ENCODE assay signal across 8 cellular contexts in the genomic region with DNA sequence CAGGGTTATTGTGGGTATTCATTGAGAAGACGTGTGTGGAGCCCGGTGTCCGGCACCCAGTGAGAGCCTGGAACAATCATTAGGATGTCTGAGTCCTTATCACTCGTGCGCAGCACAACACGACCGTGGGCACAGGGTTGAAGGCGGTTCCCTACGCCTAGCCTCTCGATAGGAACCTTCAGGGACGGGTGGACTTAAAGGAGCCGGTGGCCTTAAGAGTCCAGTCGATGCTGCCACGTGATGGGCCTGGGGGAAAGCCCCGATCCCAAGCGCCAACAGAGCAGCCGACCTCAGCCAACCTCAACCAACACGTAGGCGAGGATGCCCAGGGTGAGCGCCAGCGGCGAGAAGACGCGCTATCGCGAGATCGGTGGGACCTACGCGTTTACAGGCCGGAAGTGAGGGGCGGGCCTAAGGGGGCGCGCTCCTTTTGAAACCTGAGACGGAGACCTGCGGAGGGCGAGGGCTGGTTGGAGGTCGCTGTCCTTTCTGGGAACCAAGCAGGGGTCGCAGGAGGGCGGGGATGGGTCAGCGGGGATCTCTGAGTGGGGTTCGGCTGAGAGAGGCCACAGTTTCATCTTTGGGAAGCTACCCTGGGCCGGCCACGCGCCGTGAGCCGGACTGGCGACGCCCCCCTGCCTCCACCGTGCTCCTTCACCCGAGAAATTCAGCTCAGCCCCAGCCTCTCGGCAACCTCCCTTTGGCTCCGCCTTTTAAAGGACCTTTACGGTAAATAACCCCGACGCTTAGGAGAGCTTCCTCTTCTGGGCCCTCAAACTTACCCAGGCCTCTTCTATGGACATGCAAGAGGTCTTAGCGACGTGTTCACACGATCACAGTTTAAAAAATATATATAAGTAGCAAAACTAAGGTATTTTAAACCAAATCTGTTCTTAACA. TPM values are rescaled to one million over a fixed set of nuclear protein-coding genes. Genes with fewer than 3 reads are reported as not detected.
DNase-seq lines count a peak whose midpoint lies in the region; ATAC-seq and TF ChIP-seq lines count a peak whose summit lies in the region.

No MANE protein-coding gene starts in this region.

- no peaks in the 10 kb centered on the region for H3K9me3 ChIP-seq in iPS DF 6.9 (ENCODE audit: control insufficient read depth, insufficient read depth, low read length)

- no CpG with 5 or more reads among the region's 58 CpGs for WGBS in iPS DF 6.9 (ENCODE audit: insufficient coverage, insufficient read length)

- intact Hi-C loops in sciatic nerve (cut with DNase I): no loop called here

- in situ Hi-C loops in astrocyte of the spinal cord (cut with HindIII; ENCODE audit: low sequenced_read_pairs): no loop called here

- H3K36me3 Mint-ChIP-seq in T-helper 2 cell treated with Interferon-gamma antibody and Interleukin-4, amounts not matched to agents 5 μg/mL and 100 μg/mL, for 36 hours (ENCODE audit: low read depth): no peaks in the 10 kb centered on the region

- ATAC-seq in HG02763 (IDR thresholded peaks at IDR 0.05; ENCODE audit: unreplicated experiment) (peak; percentile 88), sciatic nerve (peak; percentile 98)

- H3K36me3 ChIP-seq in iPS DF 6.9 (ENCODE audit: control insufficient read depth, insufficient read depth, low read length): no peaks in the 10 kb centered on the region

- H3K9me3 Mint-ChIP-seq in T-helper 2 cell treated with Interferon-gamma antibody and Interleukin-4, amounts not matched to agents 5 μg/mL and 100 μg/mL, for 36 hours: no peaks in the 10 kb centered on the region

- H3K27ac Mint-ChIP-seq in T-helper 2 cell treated with Interferon-gamma antibody and Interleukin-4, amounts not matched to agents 5 μg/mL and 100 μg/mL, for 36 hours: peak overlapping the region; percentile 83

- H3K4me3 ChIP-seq in GM12875 (ENCODE audit: low read depth, low read length): peak overlapping the region; percentile 53
- peak overlapping the region; percentile 48 for H3K4me3 ChIP-seq in astrocyte of the spinal cord (ENCODE audit: low read depth, low read length)
- peak overlapping the region; percentile 86 for H3K4me3 ChIP-seq in iPS DF 6.9 (ENCODE audit: low read length)

- peak overlapping the region; percentile 83 for H3K4me3 Mint-ChIP-seq in T-helper 2 cell treated with Interferon-gamma antibody and Interleukin-4, amounts not matched to agents 5 μg/mL and 100 μg/mL, for 36 hours

- no peak for TF ChIP-seq CTCF in GM12875 (IDR thresholded peaks at IDR 0.05; ENCODE audit: borderline replicate concordance, insufficient read depth, low read depth, low read length)
- TF ChIP-seq CTCF in astrocyte of the spinal cord (IDR thresholded peaks at IDR 0.05; ENCODE audit: low read depth, low read length): no peak

- no peaks in the 10 kb centered on the region for H3K4me1 ChIP-seq in iPS DF 6.9 (ENCODE audit: control insufficient read depth, insufficient read depth, low read length)

- DNase-seq in NCI-H1694 (lab: John Stamatoyannopoulos, UW) (peak; percentile 83), astrocyte of the spinal cord (ENCODE audit: low read depth, low spot score) (peak; percentile 77), iPS DF 6.9 (ENCODE audit: low read depth, low spot score) (peak; percentile 90), sciatic nerve (ENCODE audit: low spot score) (peak; percentile 94), AML-193 (lab: John Stamatoyannopoulos, UW) (no peak)
- peak; percentile 88 for DNase-seq in T-helper 2 cell treated with Interferon-gamma antibody and Interleukin-4, amounts not matched to agents 5 μg/mL and 100 μg/mL, for 36 hours (ENCODE audit: low spot score)

- H3K27me3 ChIP-seq in iPS DF 6.9 (ENCODE audit: control insufficient read depth, insufficient read depth, low read length): no peaks in the 10 kb centered on the region; the same call in none of the 2 replicates

- H3K4me1 Mint-ChIP-seq in T-helper 2 cell treated with Interferon-gamma antibody and Interleukin-4, amounts not matched to agents 5 μg/mL and 100 μg/mL, for 36 hours (ENCODE audit: low read depth): peaks cover 9% of the 10 kb centered on the region

- no peak overlapping the region for H3K27ac ChIP-seq in iPS DF 6.9 (ENCODE audit: low read length)

- peaks cover 25% of the 10 kb centered on the region for H3K27me3 Mint-ChIP-seq in T-helper 2 cell treated with Interferon-gamma antibody and Interleukin-4, amounts not matched to agents 5 μg/mL and 100 μg/mL, for 36 hours (ENCODE audit: low read depth)

RNA-seq across cellular contexts. Expression of a gene that starts 28.3 kb away (rescaled TPM):
- total RNA-seq in sciatic nerve: 0.94 TPM

RNA-seq across cellular contexts. Expression of a gene that starts 49.4 kb away (rescaled TPM):
- 23.3 TPM for total RNA-seq in sciatic nerve

RNA-seq across cellular contexts. Expression of a gene that starts 50.5 kb away (rescaled TPM):
- total RNA-seq in sciatic nerve: not detected

Comparison
In these comparisons a context has a peak if more than half of its experiments do, and no peak if none do; other contexts are left out.
1. DNase-seq: peak in NCI-H1694 (single experiment), T-helper 2 cell treated with Interferon-gamma antibody and Interleukin-4, amounts not matched to agents 5 μg/mL and 100 μg/mL, for 36 hours (single experiment), astrocyte of the spinal cord (single experiment), iPS DF 6.9 (single experiment) and sciatic nerve (single experiment); none in AML-193 (0 of 2).
2. Peak in every context shown above with its lines, with median percentiles within 50 percentile points of each other: H3K4me3 ChIP-seq.